Comparison of ENCODE assay signal across 8 cellular contexts in genomic region chr14:21768116-21768874, GRCh38.
DNase-seq lines count a peak whose midpoint lies in the region; FAIRE-seq and TF ChIP-seq lines count a peak whose summit lies in the region.

No MANE protein-coding gene starts in this region.

- H3K36me3 ChIP-seq in mesodermal cell (ENCODE audit: control insufficient read depth, insufficient read depth, low read length) (no peaks in the 10 kb centered on the region), esophagus squamous epithelium (no peaks in the 10 kb centered on the region)

- no peaks in the 10 kb centered on the region for H3K4me1 Mint-ChIP-seq in CD14-positive monocyte

- WGBS in mesodermal cell (ENCODE audit: insufficient coverage in 2 of 2), 2 experiments: 0 to 44% methylated on average over 1 to 2 of the region's 5 CpGs
- 4 to 46% methylated on average over 2 to 5 of the region's 5 CpGs for WGBS in esophagus squamous epithelium, 2 donors

- H3K36me3 Mint-ChIP-seq in CD14-positive monocyte: no peaks in the 10 kb centered on the region

- peak; percentile 51 for TF ChIP-seq CTCF in CD14-positive monocyte (IDR thresholded peaks at IDR 0.05)
- TF ChIP-seq CTCF in esophagus squamous epithelium (IDR thresholded peaks at IDR 0.05): peak in 1 of 6 experiments; percentile 46

- peaks cover 3% of the 10 kb centered on the region for H3K4me1 ChIP-seq in mesodermal cell (ENCODE audit: control insufficient read depth, insufficient read depth, low read length, poor library complexity, severe bottlenecking)
- peaks cover 0 to 22% (median 0%) of the 10 kb centered on the region in 3 donors for H3K4me1 ChIP-seq in esophagus squamous epithelium

- DNase-seq in CD14-positive monocyte (ENCODE audit: low spot score): no peak
- DNase-seq in GM18507 (ENCODE audit: extremely low spot score, insufficient read length, low read depth): no peak
- peak; percentile 20 for DNase-seq in NCI-H460 (ENCODE audit: extremely low read depth, low read depth)
- DNase-seq in astrocyte of the hippocampus (ENCODE audit: low read depth, low spot score): peak; percentile 2
- DNase-seq in superior temporal gyrus (ENCODE audit: extremely low spot score): no peak
- no peak for DNase-seq in esophagus squamous epithelium (lab: John Stamatoyannopoulos, UW)
- DNase-seq in DMS153 treated with DMSO at 0.1 percent for 48 hours (lab: John Stamatoyannopoulos, UW; ENCODE audit: unreplicated experiment): no peak

- no peak overlapping the region for H3K27ac Mint-ChIP-seq in CD14-positive monocyte

- intact Hi-C loops in CD14-positive monocyte (cut with micrococcal nuclease) (no loop called here), esophagus squamous epithelium (cut with DNase I) (no loop called here)

- H3K9me3 Mint-ChIP-seq in CD14-positive monocyte: peaks cover 0 to 1% (median 0%) of the 10 kb centered on the region in 7 donors

- H3K4me3 Mint-ChIP-seq in CD14-positive monocyte: no peak overlapping the region

- H3K4me3 ChIP-seq in mesodermal cell (ENCODE audit: extremely low read depth, insufficient read depth, low read length, poor library complexity, severe bottlenecking) (no peak overlapping the region), esophagus squamous epithelium (no peak overlapping the region)

- H3K27ac ChIP-seq in mesodermal cell (ENCODE audit: low read depth, low read length, severe bottlenecking) (peak overlapping the region; percentile 19), esophagus squamous epithelium (no peak overlapping the region)

- no peaks in the 10 kb centered on the region for H3K27me3 ChIP-seq in esophagus squamous epithelium

- no peak for TF ChIP-seq POLR2A in esophagus squamous epithelium (IDR thresholded peaks at IDR 0.05)

- peak; percentile 60 for FAIRE-seq in GM18507 (lab: Jason Lieb, UNC)

- H3K27me3 Mint-ChIP-seq in CD14-positive monocyte (ENCODE audit: low read depth in 3 of 3): peaks cover 0 to 4% (median 0%) of the 10 kb centered on the region in 3 donors

- no peaks in the 10 kb centered on the region for H3K9me3 ChIP-seq in mesodermal cell (ENCODE audit: control insufficient read depth, low read length)
- no peaks in the 10 kb centered on the region for H3K9me3 ChIP-seq in esophagus squamous epithelium

Comparison
In these comparisons a context has a peak if more than half of its experiments do, and no peak if none do; other contexts are left out.
1. DNase-seq: peak in NCI-H460 (single experiment) and astrocyte of the hippocampus (single experiment); none in CD14-positive monocyte (single experiment), GM18507 (single experiment), superior temporal gyrus (single experiment), esophagus squamous epithelium (single experiment) and DMS153 treated with DMSO at 0.1 percent for 48 hours (single experiment).